ENCODE assay signal across 9 cellular contexts in the genomic region with DNA sequence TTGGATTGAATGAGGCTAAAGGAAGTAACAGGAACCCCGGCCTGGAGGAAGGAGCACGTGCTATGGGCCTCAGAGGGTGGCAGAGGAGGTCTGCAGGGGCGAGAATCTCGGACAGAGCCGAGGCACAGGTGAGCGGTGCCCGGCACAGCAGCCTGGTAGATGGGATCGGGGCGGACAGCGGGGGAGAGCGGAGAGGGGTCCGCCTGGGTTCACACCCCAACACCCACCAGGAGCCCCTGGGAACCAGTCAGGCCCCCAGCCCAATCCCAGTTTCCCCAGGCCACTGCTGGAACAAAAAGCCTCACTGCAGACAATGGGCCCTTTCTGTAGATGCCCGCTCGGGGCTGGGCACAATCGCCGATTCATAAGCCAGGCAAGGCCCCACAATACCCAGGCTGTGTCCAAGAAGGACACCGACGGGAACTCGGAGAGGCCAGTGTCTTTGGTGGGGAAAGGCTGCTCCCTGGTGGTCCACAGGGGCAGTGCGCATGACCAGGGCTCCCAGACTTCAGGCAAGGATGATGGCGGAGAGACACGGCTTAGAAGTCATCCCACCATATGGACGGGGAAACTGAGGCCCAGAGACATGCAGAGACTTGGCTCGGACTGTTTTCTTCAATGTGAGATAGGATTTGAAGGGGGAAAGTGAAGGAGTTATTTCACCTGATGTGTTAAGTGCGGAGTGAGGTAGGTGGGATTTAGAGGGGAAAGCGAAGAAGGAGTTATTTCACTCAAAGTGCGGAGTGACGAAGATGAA.
DNase-seq lines count a peak whose midpoint lies in the region; ATAC-seq lines count a peak whose summit lies in the region.
"Had no signal": no experiment of that assay in that cellular context is flagged by ENCODE, and none has a peak within 500 bp of the region (broad histone marks: within the 10 kb centered on the region; RNA-seq: fewer than 3 reads in every experiment).

No MANE protein-coding gene starts in this region.

- no peak overlapping the region for H3K27ac Mint-ChIP-seq in activated CD4-positive, alpha-beta memory T cell treated with anti-CD3 and anti-CD28 coated beads, Interleukin-2, amount 10 ng/mL, durations not matched to agents 7 days and 5 days
- H3K27ac Mint-ChIP-seq: dendritic cell treated with granulocyte-macrophage colony-stimulating factor and Interleukin-4, amounts not matched to agents 40 ng/mL and 50 ng/mL, for 4 days had no signal

- WGBS in mesenchymal stem cell, result 55% methylated on average over 27 of the region's 28 CpGs

- H3K4me1 Mint-ChIP-seq in activated CD4-positive, alpha-beta memory T cell treated with anti-CD3 and anti-CD28 coated beads, Interleukin-2, amount 10 ng/mL, durations not matched to agents 7 days and 5 days, result no peaks in the 10 kb centered on the region

- no peak overlapping the region for H3K4me2 ChIP-seq in mesenchymal stem cell (ENCODE audit: low read length, poor library complexity, severe bottlenecking)

- H4K91ac ChIP-seq in mesenchymal stem cell (ENCODE audit: low read length), result no peak overlapping the region

- no peak overlapping the region for H2BK120ac ChIP-seq in mesenchymal stem cell (ENCODE audit: low read depth, low read length)

- ATAC-seq in HG02759 (IDR thresholded peaks at IDR 0.05; ENCODE audit: unreplicated experiment), result peak; percentile 68

- no peak overlapping the region for H2BK12ac ChIP-seq in mesenchymal stem cell (ENCODE audit: low read length in 2 of 2)

- H3K4me1 ChIP-seq in mesenchymal stem cell (ENCODE audit: control insufficient read depth, insufficient read depth, low read depth, low read length), result no peaks in the 10 kb centered on the region

- no peak overlapping the region for H2AFZ ChIP-seq in mesenchymal stem cell (ENCODE audit: low read depth, low read length)

- peaks cover 2% of the 10 kb centered on the region for H3K27me3 Mint-ChIP-seq in activated CD4-positive, alpha-beta memory T cell treated with anti-CD3 and anti-CD28 coated beads, Interleukin-2, amount 10 ng/mL, durations not matched to agents 7 days and 5 days

- no peak overlapping the region for H3K4me3 ChIP-seq in mesenchymal stem cell (ENCODE audit: insufficient read depth in 1 of 2, low read depth in 1 of 2, low read length in 2 of 2)

- peaks cover 0 to 67% of the 10 kb centered on the region in 2 experiments for H3K27me3 ChIP-seq in mesenchymal stem cell (ENCODE audit: control insufficient read depth in 1 of 2, insufficient read depth in 1 of 2, low read length in 2 of 2)

- no peak overlapping the region for H3K23ac ChIP-seq in mesenchymal stem cell (ENCODE audit: low read length in 2 of 2)

- DNase-seq in DMS153 treated with DMSO at 0.1 percent for 48 hours (lab: John Stamatoyannopoulos, UW; ENCODE audit: unreplicated experiment) (peak; percentile 44), NCI-H526 treated with DMSO at 0.1 percent for 48 hours (lab: John Stamatoyannopoulos, UW) (peak; percentile 84), mesenchymal stem cell (peak; percentile 22), GOT3 (lab: John Stamatoyannopoulos, UW) (no peak)
- peak; percentile 65 for DNase-seq in activated CD4-positive, alpha-beta memory T cell treated with anti-CD3 and anti-CD28 coated beads, Interleukin-2, amount 10 ng/mL, durations not matched to agents 7 days and 5 days
- peak; percentile 60 for DNase-seq in effector CD8-positive, alpha-beta T cell (lab: John Stamatoyannopoulos, UW)
- DNase-seq in stimulated activated CD8-positive, alpha-beta memory T cell treated with anti-CD3 and anti-CD28 coated beads, Interleukin-15, amount 100 ng/mL, for 4 hours (ENCODE audit: low read depth in 2 of 2), result peak; percentile 9 to 19

- no peaks in the 10 kb centered on the region for H3K36me3 ChIP-seq in mesenchymal stem cell (ENCODE audit: control insufficient read depth in 1 of 2, insufficient read depth in 2 of 2, low read depth in 1 of 2, low read length in 2 of 2)

- H3K14ac ChIP-seq in mesenchymal stem cell (ENCODE audit: low read length in 2 of 2), result no peak overlapping the region

- no peak overlapping the region for H2BK15ac ChIP-seq in mesenchymal stem cell (ENCODE audit: low read depth, poor library complexity, severe bottlenecking)

- no peak overlapping the region for H3K4ac ChIP-seq in mesenchymal stem cell (ENCODE audit: low read depth in 1 of 2, low read length in 2 of 2)

- no peak overlapping the region for H3K4me3 Mint-ChIP-seq in activated CD4-positive, alpha-beta memory T cell treated with anti-CD3 and anti-CD28 coated beads, Interleukin-2, amount 10 ng/mL, durations not matched to agents 7 days and 5 days
- H3K4me3 Mint-ChIP-seq: dendritic cell treated with granulocyte-macrophage colony-stimulating factor and Interleukin-4, amounts not matched to agents 40 ng/mL and 50 ng/mL, for 4 days had no signal

- no peaks in the 10 kb centered on the region for H3K9me3 Mint-ChIP-seq in activated CD4-positive, alpha-beta memory T cell treated with anti-CD3 and anti-CD28 coated beads, Interleukin-2, amount 10 ng/mL, durations not matched to agents 7 days and 5 days
- H3K9me3 Mint-ChIP-seq: dendritic cell treated with granulocyte-macrophage colony-stimulating factor and Interleukin-4, amounts not matched to agents 40 ng/mL and 50 ng/mL, for 4 days had no signal

- H3K36me3 Mint-ChIP-seq in activated CD4-positive, alpha-beta memory T cell treated with anti-CD3 and anti-CD28 coated beads, Interleukin-2, amount 10 ng/mL, durations not matched to agents 7 days and 5 days (ENCODE audit: low read depth), result no peaks in the 10 kb centered on the region

- H3K18ac ChIP-seq in mesenchymal stem cell (ENCODE audit: low read depth in 1 of 2, low read length in 2 of 2), result no peak overlapping the region

- no peak overlapping the region for H2BK5ac ChIP-seq in mesenchymal stem cell (ENCODE audit: low read depth, low read length, poor library complexity, severe bottlenecking)

- H3K27ac ChIP-seq in mesenchymal stem cell (ENCODE audit: low read length, poor library complexity, severe bottlenecking), result no peak overlapping the region

- no peaks in the 10 kb centered on the region for H3K9me3 ChIP-seq in mesenchymal stem cell (ENCODE audit: control insufficient read depth, low read length)

- H3K79me1 ChIP-seq in mesenchymal stem cell (replicated peaks; ENCODE audit: low read length, poor library complexity, severe bottlenecking), result no peaks in the 10 kb centered on the region

- no peak overlapping the region for H2AK5ac ChIP-seq in mesenchymal stem cell (ENCODE audit: low read length, severe bottlenecking)

- no peak overlapping the region for H3K9ac ChIP-seq in mesenchymal stem cell (ENCODE audit: low read length)

- H4K8ac ChIP-seq in mesenchymal stem cell (ENCODE audit: low read length), result no peak overlapping the region

- CTCF ChIA-PET in activated CD4-positive, alpha-beta memory T cell treated with anti-CD3 and anti-CD28 coated beads, Interleukin-2, amount 10 ng/mL, durations not matched to agents 7 days and 5 days (lab: Charles Lee), result interaction anchor here (0.7 to 2.6 kb wide), 5 partner anchors 344 to 575 kb away, joined by 3 to 12 read pairs (median 3); no protein-coding TSS in a partner anchor

- POLR2A ChIA-PET in activated CD4-positive, alpha-beta memory T cell treated with anti-CD3 and anti-CD28 coated beads, Interleukin-2, amount 10 ng/mL, durations not matched to agents 7 days and 5 days (lab: Charles Lee), result no interaction called here
